6 cellular contexts compared by ENCODE assay signal in genomic region chr18:1539276-1539675, GRCh38.
"Had no signal": no experiment of that assay in that cellular context is flagged by ENCODE, and none has a peak within 500 bp of the region (broad histone marks: within the 10 kb centered on the region; RNA-seq: fewer than 3 reads in every experiment).

No MANE protein-coding gene starts in this region.

- DNase-seq: GM23248, GOT3, H7, HFFc6, IMR-90 had no signal

- FAIRE-seq: K562 had no signal
